Comparison of ENCODE assay signal across 9 cellular contexts in genomic region chr12:70213707-70214106, GRCh38.
"Had no signal": no experiment of that assay in that cellular context is flagged by ENCODE, and none has a peak within 500 bp of the region (broad histone marks: within the 10 kb centered on the region; RNA-seq: fewer than 3 reads in every experiment).

No MANE protein-coding gene starts in this region.

- H3K27me3 Mint-ChIP-seq: IgD-negative memory B cell had no signal

- ATAC-seq: GM23338 had no signal

- H2AFZ ChIP-seq: GM23338 had no signal

- FAIRE-seq: H1, H54, HTR-8/SVneo had no signal

- H3K4me3 ChIP-seq: GM23338 had no signal

- DNase-seq: H9, HCEC 1CT, HFFc6, KG1 had no signal

- H3K4me3 Mint-ChIP-seq: GM23338, H9, HFFc6, IgD-negative memory B cell had no signal

- H3K4me1 Mint-ChIP-seq: GM23338, H9 had no signal

- H3K27ac Mint-ChIP-seq: GM23338, H9, HFFc6, IgD-negative memory B cell had no signal

- H3K4me2 ChIP-seq: GM23338 had no signal
